In genomic region chr20:1423625-1424106, GRCh38 we compare ENCODE assay signal across 1 cellular context.
TF ChIP-seq lines count a peak whose summit lies in the region.

No MANE protein-coding gene starts in this region.

TF ChIP-seq in SK-N-SH treated with all-trans-retinoic acid at 6 μM for 48 hours, 23 proteins besides CTCF, POLR2A, EP300 and RAD21 (continued from another document):
- TF ChIP-seq ISL1 (CRISPR knock-in tag; IDR thresholded peaks at IDR 0.05), result no peak
- TF ChIP-seq CSRNP3 (CRISPR knock-in tag; IDR thresholded peaks at IDR 0.05), result no peak
- TF ChIP-seq CREB5 (CRISPR knock-in tag; IDR thresholded peaks at IDR 0.05; ENCODE audit: low read depth), result no peak
- TF ChIP-seq ZFP30 (CRISPR knock-in tag; IDR thresholded peaks at IDR 0.05), result no peak
- TF ChIP-seq ZNF70 (CRISPR knock-in tag; IDR thresholded peaks at IDR 0.05), result no peak
- no peak for TF ChIP-seq PPARA (CRISPR knock-in tag; IDR thresholded peaks at IDR 0.05; ENCODE audit: borderline replicate concordance)
- TF ChIP-seq PATZ1 (CRISPR knock-in tag; IDR thresholded peaks at IDR 0.05; ENCODE audit: borderline replicate concordance), result no peak
- no peak for TF ChIP-seq RARB (CRISPR knock-in tag; IDR thresholded peaks at IDR 0.05)
- TF ChIP-seq ZC3H10 (CRISPR knock-in tag; IDR thresholded peaks at IDR 0.05), result no peak
